8 cellular contexts compared by ENCODE assay signal in genomic region chr4:56301181-56302076, GRCh38.
DNase-seq lines count a peak whose midpoint lies in the region; ATAC-seq, FAIRE-seq and TF ChIP-seq lines count a peak whose summit lies in the region.

No MANE protein-coding gene starts in this region.

- POLR2A ChIA-PET in AG04449 (lab: Yijun Ruan, JAX): no interaction called here

- peak overlapping the region; percentile 25 to 89 (median 54) for H3K27ac Mint-ChIP-seq in brain

- no peak overlapping the region for H3K4me3 ChIP-seq in AG04449 (ENCODE audit: low read depth, low read length)

- peak; percentile 96 for ATAC-seq in GM18519 (IDR thresholded peaks at IDR 0.05; ENCODE audit: low FRiP score, unreplicated experiment)
- ATAC-seq in HG03039 (IDR thresholded peaks at IDR 0.05; ENCODE audit: unreplicated experiment): peak; percentile 90

- H3K9me3 Mint-ChIP-seq in brain: no peaks in the 10 kb centered on the region

- peak; percentile 65 for DNase-seq in AG04449 (ENCODE audit: low read depth, low spot score)
- peak; percentile 64 to 67 for DNase-seq in NCI-H2081 (lab: John Stamatoyannopoulos, UW)
- DNase-seq in inferior parietal cortex (ENCODE audit: extremely low spot score): peak; percentile 86
- peak; percentile 71 for DNase-seq in stimulated activated CD4-positive, alpha-beta T cell treated with anti-CD3 and anti-CD28 coated beads, Interleukin-15, amount 100 ng/mL, for 24 hours

- CTCF ChIA-PET in AG04449 (lab: Yijun Ruan, JAX): interaction anchor here (0.8 to 4.1 kb wide), 5 partner anchors 9 to 535 kb away, joined by 3 to 20 read pairs (median 3); partner anchors contain the start of gene CEP135

- FAIRE-seq in TTC549 (lab: Jason Lieb, UNC): peak; percentile 49

- H3K4me1 Mint-ChIP-seq in brain: peaks cover 40% of the 10 kb centered on the region

- TF ChIP-seq CTCF in AG04449 (IDR thresholded peaks at IDR 0.05; ENCODE audit: insufficient read depth, low read length, missing control alignments) (peak; percentile 90), brain (conservative IDR thresholded peaks at IDR 0.05) (peak; percentile 93 to 95)

- no peaks in the 10 kb centered on the region for H3K27me3 Mint-ChIP-seq in brain

- peaks cover 23% of the 10 kb centered on the region for H3K36me3 Mint-ChIP-seq in brain

- H3K4me3 Mint-ChIP-seq in brain: peak overlapping the region; percentile 9 to 55 (median 40)
